In the genomic region with DNA sequence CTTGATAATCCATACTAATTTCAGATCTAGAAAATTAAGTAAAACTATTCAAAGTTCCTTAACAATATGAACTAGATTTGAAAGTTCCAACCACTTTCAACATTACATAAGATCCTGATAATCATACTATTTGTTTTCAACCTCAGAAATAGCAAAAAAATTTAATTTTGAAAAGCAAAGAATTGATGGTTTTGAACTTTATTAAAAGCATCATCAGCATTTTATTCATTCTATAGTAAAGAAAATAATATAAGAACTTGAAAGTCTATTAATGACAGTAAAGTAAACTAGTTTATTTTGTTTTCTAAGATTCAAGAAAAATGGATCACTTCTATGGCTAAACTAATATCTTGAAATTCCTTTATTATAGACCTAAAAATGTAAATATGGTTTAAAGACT, we compare ENCODE assay signal across 34 cellular contexts. TPM values are rescaled to one million over a fixed set of nuclear protein-coding genes. Genes with fewer than 3 reads are reported as not detected.
"Had no signal": no experiment of that assay in that cellular context is flagged by ENCODE, and none has a peak within 500 bp of the region (broad histone marks: within the 10 kb centered on the region; RNA-seq: fewer than 3 reads in every experiment).

No MANE protein-coding gene starts in this region.

- H3K4me1 Mint-ChIP-seq: activated B cell treated with CpG ODN at 0.5 μM for 24 hours; activated CD4-positive, alpha-beta T cell treated with anti-CD3 and anti-CD28 coated beads, Interleukin-2, amount 10 ng/mL, durations not matched to agents 24 days and 14 days; activated naive CD8-positive, alpha-beta T cell treated with anti-CD3 and anti-CD28 coated beads for 36 hours had no signal

- H3K27me3 Mint-ChIP-seq: activated B cell treated with CpG ODN at 0.5 μM for 24 hours; activated CD4-positive, alpha-beta memory T cell treated with anti-CD3 and anti-CD28 coated beads for 36 hours; activated CD4-positive, alpha-beta T cell treated with anti-CD3 and anti-CD28 coated beads, Interleukin-2, amount 10 ng/mL, durations not matched to agents 24 days and 14 days; activated CD8-positive, alpha-beta T cell treated with anti-CD3 and anti-CD28 coated beads for 36 hours; activated naive CD8-positive, alpha-beta T cell treated with anti-CD3 and anti-CD28 coated beads for 36 hours; activated T-cell treated with anti-CD3 and anti-CD28 coated beads, Interleukin-2, amount 50 U/mL, for 24 hours had no signal

- H3K4me3 Mint-ChIP-seq: activated B cell treated with CpG ODN at 0.5 μM for 24 hours; activated CD4-positive, alpha-beta memory T cell treated with anti-CD3 and anti-CD28 coated beads for 36 hours; activated CD4-positive, alpha-beta T cell treated with anti-CD3 and anti-CD28 coated beads, Interleukin-2, amount 10 ng/mL, durations not matched to agents 24 days and 14 days; activated CD8-positive, alpha-beta T cell treated with anti-CD3 and anti-CD28 coated beads for 36 hours; activated naive CD4-positive, alpha-beta T cell treated with anti-CD3 and anti-CD28 coated beads for 36 hours; activated naive CD8-positive, alpha-beta T cell treated with anti-CD3 and anti-CD28 coated beads for 36 hours; activated T-cell treated with anti-CD3 and anti-CD28 coated beads, Interleukin-2, amount 50 U/mL, for 24 hours; T-helper 1 cell treated with Interleukin-12 subunit alpha and Interleukin-12 subunit beta and Interleukin-4 antibody, amounts not matched to agents 30 μg/mL and 1 μg/mL, for 36 hours; T-helper 2 cell treated with Interferon-gamma antibody and Interleukin-4, amounts not matched to agents 5 μg/mL and 100 μg/mL, for 36 hours had no signal

- H3K4me3 ChIP-seq: adrenal gland, body of pancreas, breast epithelium had no signal

- H3K9me3 ChIP-seq: adrenal gland, body of pancreas, breast epithelium had no signal

- FAIRE-seq: astrocyte, TTC549 had no signal

- H3K36me3 Mint-ChIP-seq: activated CD4-positive, alpha-beta memory T cell treated with anti-CD3 and anti-CD28 coated beads for 36 hours; activated naive CD8-positive, alpha-beta T cell treated with anti-CD3 and anti-CD28 coated beads for 36 hours had no signal

- H3K36me3 ChIP-seq: adrenal gland, brain microvascular endothelial cell, breast epithelium had no signal

- H3K4me1 ChIP-seq: adrenal gland, body of pancreas, breast epithelium had no signal

- H3K27me3 ChIP-seq: adrenal gland, body of pancreas, brain microvascular endothelial cell, breast epithelium had no signal

- H3K9me3 Mint-ChIP-seq: activated CD4-positive, alpha-beta T cell treated with anti-CD3 and anti-CD28 coated beads, Interleukin-2, amount 10 ng/mL, durations not matched to agents 24 days and 14 days had no signal

- H3K27ac ChIP-seq: adrenal gland, body of pancreas, brain microvascular endothelial cell, breast epithelium, VCaP had no signal

- ATAC-seq: activated CD8-positive, alpha-beta T cell treated with anti-CD3 and anti-CD28 coated beads for 36 hours; activated naive CD4-positive, alpha-beta T cell treated with anti-CD3 and anti-CD28 coated beads, Interleukin-2, amount 50 U/mL, for 72 hours; body of pancreas had no signal

- H3K27ac Mint-ChIP-seq: activated B cell treated with CpG ODN at 0.5 μM for 24 hours; activated CD4-positive, alpha-beta memory T cell treated with anti-CD3 and anti-CD28 coated beads for 36 hours; activated CD4-positive, alpha-beta T cell treated with anti-CD3 and anti-CD28 coated beads, Interleukin-2, amount 10 ng/mL, durations not matched to agents 24 days and 14 days; activated CD8-positive, alpha-beta T cell treated with anti-CD3 and anti-CD28 coated beads for 36 hours; activated naive CD4-positive, alpha-beta T cell treated with anti-CD3 and anti-CD28 coated beads for 36 hours; activated naive CD4-positive, alpha-beta T cell treated with anti-CD3 and anti-CD28 coated beads, Interleukin-2, amount 50 U/mL, for 72 hours; activated naive CD8-positive, alpha-beta T cell treated with anti-CD3 and anti-CD28 coated beads for 36 hours; activated T-cell treated with anti-CD3 and anti-CD28 coated beads, Interleukin-2, amount 50 U/mL, for 24 hours; activated T-helper 2 cell treated with anti-CD3 and anti-CD28 coated beads, Interferon-gamma antibody, Interleukin-2, Interleukin-4, amounts not matched to agents 10 μg/mL and 5 μg/mL and 100 μg/mL, durations not matched to agents 14 hours and 24 hours and 36 hours; T-helper 1 cell treated with Interleukin-12 subunit alpha and Interleukin-12 subunit beta and Interleukin-4 antibody, amounts not matched to agents 30 μg/mL and 1 μg/mL, for 36 hours; T-helper 2 cell treated with Interferon-gamma antibody and Interleukin-4, amounts not matched to agents 5 μg/mL and 100 μg/mL, for 36 hours had no signal

- DNase-seq: activated B cell treated with CpG ODN at 0.5 μM for 24 hours; activated CD4-positive, alpha-beta memory T cell treated with anti-CD3 and anti-CD28 coated beads for 36 hours; activated CD4-positive, alpha-beta T cell treated with anti-CD3 and anti-CD28 coated beads for 4 hours; activated CD4-positive, alpha-beta T cell treated with anti-CD3 and anti-CD28 coated beads, Interleukin-2, amount 10 ng/mL, durations not matched to agents 24 days and 14 days; activated CD4-positive, alpha-beta T cell treated with anti-CD3 and anti-CD28 coated beads, Interleukin-2, amount 50 U/mL, for 1 hour; activated CD4-positive, alpha-beta T cell treated with anti-CD3 and anti-CD28 coated beads, Interleukin-2, amount 50 U/mL, for 4 hours; activated CD4-positive, CD25-positive, alpha-beta regulatory T cell treated with anti-CD3 and anti-CD28 coated beads, Interleukin-2, amount 50 U/mL, for 72 hours; activated CD8-positive, alpha-beta memory T cell treated with anti-CD3 and anti-CD28 coated beads, Interleukin-2, amount 50 U/mL, for 48 hours; activated CD8-positive, alpha-beta T cell treated with anti-CD3 and anti-CD28 coated beads for 36 hours; activated effector memory CD4-positive, alpha-beta T cell treated with Interleukin-2 at 50 U/mL for 16 hours; activated gamma-delta T cell; activated naive CD4-positive, alpha-beta T cell treated with anti-CD3 and anti-CD28 coated beads for 36 hours; activated naive CD4-positive, alpha-beta T cell treated with anti-CD3 and anti-CD28 coated beads, Interleukin-2, amount 50 U/mL, for 16 hours; activated naive CD8-positive, alpha-beta T cell treated with anti-CD3 and anti-CD28 coated beads for 36 hours; activated T-cell treated with anti-CD3 and anti-CD28 coated beads, Interleukin-2, amount 50 U/mL, for 24 hours; activated T-cell treated with anti-CD3 and anti-CD28 coated beads, Interleukin-2, amount 50 U/mL, for 48 hours; adrenal gland; amniotic stem cell; aorta; body of pancreas; brain microvascular endothelial cell; central memory CD4-positive, alpha-beta T cell; T-helper 1 cell; T-helper 2 cell; T-helper 9 cell had no signal

RNA-seq across cellular contexts. Expression of gene EYS, which starts 26.8 kb away (rescaled TPM):
- total RNA-seq: activated B cell treated with CpG ODN at 0.5 μM for 24 hours; activated CD4-positive, alpha-beta memory T cell treated with anti-CD3 and anti-CD28 coated beads for 36 hours; activated CD4-positive, alpha-beta T cell treated with anti-CD3 and anti-CD28 coated beads, Interleukin-2, amount 10 ng/mL, durations not matched to agents 24 days and 14 days; activated CD8-positive, alpha-beta memory T cell treated with anti-CD3 and anti-CD28 coated beads for 36 hours; activated CD8-positive, alpha-beta T cell treated with anti-CD3 and anti-CD28 coated beads for 36 hours; activated naive CD4-positive, alpha-beta T cell treated with anti-CD3 and anti-CD28 coated beads for 36 hours; activated naive CD4-positive, alpha-beta T cell treated with anti-CD3 and anti-CD28 coated beads, Interleukin-2, amount 50 U/mL, for 72 hours; activated naive CD8-positive, alpha-beta T cell treated with anti-CD3 and anti-CD28 coated beads for 36 hours; activated T-helper 2 cell treated with anti-CD3 and anti-CD28 coated beads, Interferon-gamma antibody, Interleukin-2, Interleukin-4, amounts not matched to agents 10 μg/mL and 5 μg/mL and 100 μg/mL, durations not matched to agents 14 hours and 24 hours and 36 hours; aorta had no signal
- polyA plus RNA-seq: aorta had no signal
